ENCODE assay signal across 2 cellular contexts in the genomic region with DNA sequence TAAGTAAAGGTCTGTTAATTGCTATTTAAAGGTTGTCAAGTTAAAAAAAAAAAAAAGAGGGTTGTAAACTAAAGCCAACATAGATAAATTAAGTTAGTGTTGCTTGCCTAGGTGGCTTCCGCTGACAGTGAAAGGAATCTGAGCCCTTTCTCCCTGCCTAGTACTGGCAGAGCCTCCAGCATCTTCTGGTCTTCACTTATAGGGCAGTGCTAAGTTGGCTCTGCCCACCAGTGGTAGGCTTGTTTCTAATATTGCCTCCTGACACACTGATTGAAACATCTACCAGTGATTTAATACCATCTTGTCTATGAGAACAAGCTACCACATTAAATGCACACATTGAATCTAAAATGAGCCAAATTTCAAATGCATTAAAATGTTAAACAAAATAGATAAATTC.
TF ChIP-seq lines count a peak whose summit lies in the region.

No MANE protein-coding gene starts in this region.

TF ChIP-seq in GM23338, 12 proteins besides CTCF, POLR2A, EP300 and RAD21 (continues in another document):
- TF ChIP-seq CREB1 (CRISPR knock-in tag; IDR thresholded peaks at IDR 0.05; ENCODE audit: low read depth), result no peak
- no peak for TF ChIP-seq ZNF331 (CRISPR knock-in tag; IDR thresholded peaks at IDR 0.05; ENCODE audit: low read depth)
- no peak for TF ChIP-seq EZH2phosphoT487 (IDR thresholded peaks at IDR 0.05; ENCODE audit: unreplicated experiment)
- no peak for TF ChIP-seq POLR2AphosphoS5 (IDR thresholded peaks at IDR 0.05; ENCODE audit: low read depth)
- TF ChIP-seq NANOG (IDR thresholded peaks at IDR 0.05; ENCODE audit: borderline replicate concordance), result no peak
- no peak for TF ChIP-seq EZH2 (IDR thresholded peaks at IDR 0.05; ENCODE audit: low read depth, unreplicated experiment)
- TF ChIP-seq, protein P1, sequence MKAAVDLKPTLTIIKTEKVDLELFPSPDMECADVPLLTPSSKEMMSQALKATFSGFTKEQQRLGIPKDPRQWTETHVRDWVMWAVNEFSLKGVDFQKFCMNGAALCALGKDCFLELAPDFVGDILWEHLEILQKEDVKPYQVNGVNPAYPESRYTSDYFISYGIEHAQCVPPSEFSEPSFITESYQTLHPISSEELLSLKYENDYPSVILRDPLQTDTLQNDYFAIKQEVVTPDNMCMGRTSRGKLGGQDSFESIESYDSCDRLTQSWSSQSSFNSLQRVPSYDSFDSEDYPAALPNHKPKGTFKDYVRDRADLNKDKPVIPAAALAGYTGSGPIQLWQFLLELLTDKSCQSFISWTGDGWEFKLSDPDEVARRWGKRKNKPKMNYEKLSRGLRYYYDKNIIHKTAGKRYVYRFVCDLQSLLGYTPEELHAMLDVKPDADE (IDR thresholded peaks at IDR 0.05), result no peak
- TF ChIP-seq, protein P2, sequence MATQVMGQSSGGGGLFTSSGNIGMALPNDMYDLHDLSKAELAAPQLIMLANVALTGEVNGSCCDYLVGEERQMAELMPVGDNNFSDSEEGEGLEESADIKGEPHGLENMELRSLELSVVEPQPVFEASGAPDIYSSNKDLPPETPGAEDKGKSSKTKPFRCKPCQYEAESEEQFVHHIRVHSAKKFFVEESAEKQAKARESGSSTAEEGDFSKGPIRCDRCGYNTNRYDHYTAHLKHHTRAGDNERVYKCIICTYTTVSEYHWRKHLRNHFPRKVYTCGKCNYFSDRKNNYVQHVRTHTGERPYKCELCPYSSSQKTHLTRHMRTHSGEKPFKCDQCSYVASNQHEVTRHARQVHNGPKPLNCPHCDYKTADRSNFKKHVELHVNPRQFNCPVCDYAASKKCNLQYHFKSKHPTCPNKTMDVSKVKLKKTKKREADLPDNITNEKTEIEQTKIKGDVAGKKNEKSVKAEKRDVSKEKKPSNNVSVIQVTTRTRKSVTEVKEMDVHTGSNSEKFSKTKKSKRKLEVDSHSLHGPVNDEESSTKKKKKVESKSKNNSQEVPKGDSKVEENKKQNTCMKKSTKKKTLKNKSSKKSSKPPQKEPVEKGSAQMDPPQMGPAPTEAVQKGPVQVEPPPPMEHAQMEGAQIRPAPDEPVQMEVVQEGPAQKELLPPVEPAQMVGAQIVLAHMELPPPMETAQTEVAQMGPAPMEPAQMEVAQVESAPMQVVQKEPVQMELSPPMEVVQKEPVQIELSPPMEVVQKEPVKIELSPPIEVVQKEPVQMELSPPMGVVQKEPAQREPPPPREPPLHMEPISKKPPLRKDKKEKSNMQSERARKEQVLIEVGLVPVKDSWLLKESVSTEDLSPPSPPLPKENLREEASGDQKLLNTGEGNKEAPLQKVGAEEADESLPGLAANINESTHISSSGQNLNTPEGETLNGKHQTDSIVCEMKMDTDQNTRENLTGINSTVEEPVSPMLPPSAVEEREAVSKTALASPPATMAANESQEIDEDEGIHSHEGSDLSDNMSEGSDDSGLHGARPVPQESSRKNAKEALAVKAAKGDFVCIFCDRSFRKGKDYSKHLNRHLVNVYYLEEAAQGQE (IDR thresholded peaks at IDR 0.05; ENCODE audit: unreplicated experiment), result no peak
- TF ChIP-seq STAT1 (IDR thresholded peaks at IDR 0.05; ENCODE audit: unreplicated experiment), result no peak
- TF ChIP-seq JUNB (IDR thresholded peaks at IDR 0.05; ENCODE audit: unreplicated experiment), result no peak

TF ChIP-seq in H1, 55 proteins besides CTCF, POLR2A, EP300 and RAD21:
- TF ChIP-seq TAF7 (optimal IDR thresholded peaks at IDR 0.05; ENCODE audit: borderline replicate concordance, low read depth, low read length) (no peak), ASH2L (IDR thresholded peaks at IDR 0.05; ENCODE audit: low read length) (no peak), CHD1 (IDR thresholded peaks at IDR 0.05; ENCODE audit: low read depth, low read length) (no peak), RXRA (IDR thresholded peaks at IDR 0.05; ENCODE audit: insufficient read depth, low read depth, low read length) (no peak), GTF2F1 (IDR thresholded peaks at IDR 0.05; ENCODE audit: borderline replicate concordance, low read depth, low read length) (no peak), NANOG (IDR thresholded peaks at IDR 0.05; ENCODE audit: insufficient read depth, low read depth, low read length, poor library complexity, severe bottlenecking) (no peak)
- TF ChIP-seq, protein P3, sequence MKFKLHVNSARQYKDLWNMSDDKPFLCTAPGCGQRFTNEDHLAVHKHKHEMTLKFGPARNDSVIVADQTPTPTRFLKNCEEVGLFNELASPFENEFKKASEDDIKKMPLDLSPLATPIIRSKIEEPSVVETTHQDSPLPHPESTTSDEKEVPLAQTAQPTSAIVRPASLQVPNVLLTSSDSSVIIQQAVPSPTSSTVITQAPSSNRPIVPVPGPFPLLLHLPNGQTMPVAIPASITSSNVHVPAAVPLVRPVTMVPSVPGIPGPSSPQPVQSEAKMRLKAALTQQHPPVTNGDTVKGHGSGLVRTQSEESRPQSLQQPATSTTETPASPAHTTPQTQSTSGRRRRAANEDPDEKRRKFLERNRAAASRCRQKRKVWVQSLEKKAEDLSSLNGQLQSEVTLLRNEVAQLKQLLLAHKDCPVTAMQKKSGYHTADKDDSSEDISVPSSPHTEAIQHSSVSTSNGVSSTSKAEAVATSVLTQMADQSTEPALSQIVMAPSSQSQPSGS (IDR thresholded peaks at IDR 0.05; ENCODE audit: low read length), result no peak
- TF ChIP-seq, protein P4, sequence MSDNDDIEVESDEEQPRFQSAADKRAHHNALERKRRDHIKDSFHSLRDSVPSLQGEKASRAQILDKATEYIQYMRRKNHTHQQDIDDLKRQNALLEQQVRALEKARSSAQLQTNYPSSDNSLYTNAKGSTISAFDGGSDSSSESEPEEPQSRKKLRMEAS (IDR thresholded peaks at IDR 0.05), result no peak
